9 cellular contexts compared by ENCODE assay signal in the genomic region with DNA sequence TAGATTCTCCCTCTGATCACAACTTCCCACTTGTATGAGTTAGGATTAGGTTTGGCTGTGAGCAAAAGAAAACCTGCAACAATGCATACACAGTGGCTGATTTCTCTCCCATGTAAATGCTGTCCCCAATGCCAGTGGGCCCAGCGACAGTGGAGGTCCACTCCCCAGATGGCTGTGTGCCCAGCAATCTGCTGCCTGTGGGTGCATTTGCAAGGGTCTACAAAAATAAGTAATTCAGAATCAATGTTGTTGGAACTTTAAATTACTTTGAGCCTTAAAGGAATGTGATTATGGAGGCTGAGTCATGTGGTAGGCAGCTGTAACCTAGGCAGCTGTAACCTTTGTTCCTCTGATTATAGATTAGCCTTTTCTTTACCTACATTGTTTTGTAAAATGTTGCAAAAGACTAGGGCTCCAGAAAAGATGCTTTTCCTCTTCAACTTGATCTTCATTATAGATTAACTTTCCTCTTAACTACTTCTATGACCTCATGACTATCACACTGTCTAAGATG. TPM values are rescaled to one million over a fixed set of nuclear protein-coding genes. Genes with fewer than 3 reads are reported as not detected.
DNase-seq lines count a peak whose midpoint lies in the region; ATAC-seq and TF ChIP-seq lines count a peak whose summit lies in the region.
"Had no signal": no experiment of that assay in that cellular context is flagged by ENCODE, and none has a peak within 500 bp of the region (broad histone marks: within the 10 kb centered on the region; RNA-seq: fewer than 3 reads in every experiment).

No MANE protein-coding gene starts in this region.

- TF ChIP-seq CTCF in fibroblast of lung (conservative IDR thresholded peaks at IDR 0.05 in 1 of 2, IDR thresholded peaks at IDR 0.05 in 1 of 2; ENCODE audit: low read depth in 1 of 2, low read length in 2 of 2) (no peak), thyroid gland (IDR thresholded peaks at IDR 0.05) (no peak)

- no peak overlapping the region for H2AK5ac ChIP-seq in trophoblast cell (ENCODE audit: low read length)

- no peaks in the 10 kb centered on the region for H4K20me1 ChIP-seq in fibroblast of lung (ENCODE audit: control insufficient read depth, extremely low read depth, insufficient read depth, low read length)

- no peaks in the 10 kb centered on the region for H3K9me3 Mint-ChIP-seq in naive thymus-derived CD4-positive, alpha-beta T cell
- H3K9me3 Mint-ChIP-seq: memory B cell had no signal

- H3K9ac ChIP-seq in HUES64 (ENCODE audit: low read depth, low read length), result peak overlapping the region; percentile 54
- no peak overlapping the region for H3K9ac ChIP-seq in fibroblast of lung (ENCODE audit: insufficient read depth, low read length)
- H3K9ac ChIP-seq in trophoblast cell (ENCODE audit: low read length), result no peak overlapping the region

- no peak overlapping the region for H3K27ac Mint-ChIP-seq in naive thymus-derived CD4-positive, alpha-beta T cell
- H3K27ac Mint-ChIP-seq: activated CD8-positive, alpha-beta memory T cell treated with anti-CD3 and anti-CD28 coated beads, Interleukin-2, amount 10 ng/mL, durations not matched to agents 7 days and 5 days; memory B cell had no signal

- H3K23ac ChIP-seq in trophoblast cell (ENCODE audit: low read length), result no peak overlapping the region

- H3K36me3 ChIP-seq in HUES64 (ENCODE audit: insufficient read depth, low read length), result peaks cover 11% of the 10 kb centered on the region; the same call in 1 of the 2 replicates
- H3K36me3 ChIP-seq in fibroblast of lung (ENCODE audit: control insufficient read depth, insufficient read depth, low read length), result peaks cover 6% of the 10 kb centered on the region
- H3K36me3 ChIP-seq in trophoblast cell (ENCODE audit: control insufficient read depth in 1 of 2, insufficient read depth in 2 of 2, low read length in 2 of 2), result peaks cover 8 to 16% of the 10 kb centered on the region in 2 experiments
- peaks cover under 1 to 10% of the 10 kb centered on the region in 2 donors for H3K36me3 ChIP-seq in thyroid gland
- peaks cover 0 to 21% (median 5%) of the 10 kb centered on the region in 3 experiments for H3K36me3 ChIP-seq in naive thymus-derived CD4-positive, alpha-beta T cell (ENCODE audit: control insufficient read depth in 2 of 3, insufficient read depth in 3 of 3, low read length in 3 of 3)

- H4K8ac ChIP-seq in trophoblast cell (ENCODE audit: low read depth, low read length), result no peak overlapping the region

- no peak for TF ChIP-seq POLR2A in thyroid gland (IDR thresholded peaks at IDR 0.05)

- peaks cover 9% of the 10 kb centered on the region for H3K4me1 ChIP-seq in HUES64 (ENCODE audit: insufficient read depth, low read length)
- peaks cover 9% of the 10 kb centered on the region for H3K4me1 ChIP-seq in fibroblast of lung (ENCODE audit: control insufficient read depth, extremely low read depth, insufficient read depth, low read length)
- peaks cover 2 to 10% of the 10 kb centered on the region in 2 experiments for H3K4me1 ChIP-seq in trophoblast cell (ENCODE audit: control insufficient read depth in 1 of 2, insufficient read depth in 2 of 2, low read length in 2 of 2)
- H3K4me1 ChIP-seq in thyroid gland, result no peaks in the 10 kb centered on the region
- H3K4me1 ChIP-seq in naive thymus-derived CD4-positive, alpha-beta T cell (ENCODE audit: control insufficient read depth in 2 of 2, insufficient read depth in 2 of 2, low read length in 2 of 2), result no peaks in the 10 kb centered on the region

- ATAC-seq in naive thymus-derived CD4-positive, alpha-beta T cell, result no peak
- ATAC-seq: activated CD8-positive, alpha-beta memory T cell treated with anti-CD3 and anti-CD28 coated beads, Interleukin-2, amount 10 ng/mL, durations not matched to agents 7 days and 5 days had no signal

- H2AFZ ChIP-seq in fibroblast of lung (ENCODE audit: low read length) (no peak overlapping the region), trophoblast cell (ENCODE audit: insufficient read depth, low read length, poor library complexity) (no peak overlapping the region)

- H4K91ac ChIP-seq in trophoblast cell (ENCODE audit: low read depth, low read length), result no peak overlapping the region

- 25% methylated on average over 1 of the region's 1 CpG for WGBS in HUES64
- no CpG with 5 or more reads among the region's 1 CpG for WGBS in trophoblast cell (ENCODE audit: extremely low coverage, insufficient coverage, insufficient read length)
- 83 to 94% methylated on average over 1 of the region's 1 CpG for WGBS in thyroid gland, 2 donors

- no peak overlapping the region for H3K18ac ChIP-seq in trophoblast cell (ENCODE audit: low read length)

- no peak overlapping the region for H4K12ac ChIP-seq in trophoblast cell (ENCODE audit: low read depth, low read length)

- CTCF ChIA-PET in naive thymus-derived CD4-positive, alpha-beta T cell (lab: Charles Lee), result no interaction called here

- peaks cover 0 to 41% (median 11%) of the 10 kb centered on the region in 7 donors for H3K4me1 Mint-ChIP-seq in naive thymus-derived CD4-positive, alpha-beta T cell

- H3K27ac ChIP-seq in HUES64 (ENCODE audit: low read depth, low read length) (peak overlapping the region; percentile 86), fibroblast of lung (ENCODE audit: insufficient read depth, low read length) (no peak overlapping the region), trophoblast cell (ENCODE audit: low read depth, low read length) (no peak overlapping the region), thyroid gland (no peak overlapping the region)
- no peak overlapping the region for H3K27ac ChIP-seq in naive thymus-derived CD4-positive, alpha-beta T cell (ENCODE audit: low read depth, low read length)

- no peak overlapping the region for H3K4ac ChIP-seq in trophoblast cell (ENCODE audit: low read depth, low read length)

- H3K36me3 Mint-ChIP-seq in naive thymus-derived CD4-positive, alpha-beta T cell, result peaks cover 8 to 23% (median 12%) of the 10 kb centered on the region in 5 donors

- no peaks in the 10 kb centered on the region for H3K27me3 ChIP-seq in HUES64 (ENCODE audit: insufficient read depth, low read length)
- no peaks in the 10 kb centered on the region for H3K27me3 ChIP-seq in fibroblast of lung (ENCODE audit: control insufficient read depth, insufficient read depth, low read length)
- no peaks in the 10 kb centered on the region for H3K27me3 ChIP-seq in trophoblast cell (ENCODE audit: insufficient read depth, low read length)
- no peaks in the 10 kb centered on the region for H3K27me3 ChIP-seq in thyroid gland
- no peaks in the 10 kb centered on the region for H3K27me3 ChIP-seq in naive thymus-derived CD4-positive, alpha-beta T cell (ENCODE audit: control insufficient read depth in 2 of 2, insufficient read depth in 2 of 2, low read length in 2 of 2)

- peak in 1 of 2 donors; percentile 20 for DNase-seq in fibroblast of lung (ENCODE audit: low read depth in 2 of 2)
- DNase-seq in trophoblast cell, result peak; percentile 47 to 84
- no peak for DNase-seq in thyroid gland
- no peak for DNase-seq in naive thymus-derived CD4-positive, alpha-beta T cell
- no peak for DNase-seq in activated CD4-positive, CD25-positive, alpha-beta regulatory T cell treated with anti-CD3 and anti-CD28 coated beads, Interleukin-2, amount 50 U/mL, for 72 hours
- DNase-seq: activated CD8-positive, alpha-beta memory T cell treated with anti-CD3 and anti-CD28 coated beads, Interleukin-2, amount 10 ng/mL, durations not matched to agents 7 days and 5 days; Karpas-422 had no signal

- H2BK120ac ChIP-seq in trophoblast cell (ENCODE audit: insufficient read depth, low read length, poor library complexity), result no peak overlapping the region

- H2BK12ac ChIP-seq in trophoblast cell (ENCODE audit: low read length), result no peak overlapping the region

- POLR2A ChIA-PET in naive thymus-derived CD4-positive, alpha-beta T cell (lab: Charles Lee), result no interaction called here

- H3K4me2 ChIP-seq in fibroblast of lung (ENCODE audit: extremely low read depth, insufficient read depth, low read length) (peak overlapping the region; percentile 57), trophoblast cell (ENCODE audit: low read length) (no peak overlapping the region)

- H3K4me3 Mint-ChIP-seq in naive thymus-derived CD4-positive, alpha-beta T cell, result no peak overlapping the region
- H3K4me3 Mint-ChIP-seq: activated CD8-positive, alpha-beta memory T cell treated with anti-CD3 and anti-CD28 coated beads, Interleukin-2, amount 10 ng/mL, durations not matched to agents 7 days and 5 days; memory B cell had no signal

- no peaks in the 10 kb centered on the region for H3K9me3 ChIP-seq in HUES64 (ENCODE audit: insufficient read depth, low read depth, low read length)
- H3K9me3 ChIP-seq in fibroblast of lung (ENCODE audit: control insufficient read depth, insufficient read depth, low read depth, low read length), result no peaks in the 10 kb centered on the region
- no peaks in the 10 kb centered on the region for H3K9me3 ChIP-seq in trophoblast cell (ENCODE audit: insufficient read depth, low read depth, low read length)
- no peaks in the 10 kb centered on the region for H3K9me3 ChIP-seq in thyroid gland
- H3K9me3 ChIP-seq in naive thymus-derived CD4-positive, alpha-beta T cell (ENCODE audit: control insufficient read depth in 2 of 3, low read length in 3 of 3), result no peaks in the 10 kb centered on the region

- no peak overlapping the region for H2BK5ac ChIP-seq in trophoblast cell (ENCODE audit: low read depth, low read length, poor library complexity)

- intact Hi-C loops in thyroid gland (cut with DNase I), result no loop called here
- intact Hi-C loops in naive thymus-derived CD4-positive, alpha-beta T cell (cut with micrococcal nuclease), result no loop called here

- peaks cover 7% of the 10 kb centered on the region for H3K79me1 ChIP-seq in trophoblast cell (ENCODE audit: low read length)

- no peak overlapping the region for H3K14ac ChIP-seq in trophoblast cell (ENCODE audit: low read length)

- H3K79me2 ChIP-seq in fibroblast of lung (ENCODE audit: control insufficient read depth, insufficient read depth, low read length) (no peaks in the 10 kb centered on the region), trophoblast cell (ENCODE audit: control insufficient read depth, insufficient read depth, low read length, poor library complexity) (no peaks in the 10 kb centered on the region)

- no peak overlapping the region for H3K4me3 ChIP-seq in HUES64 (ENCODE audit: low read length)
- no peak overlapping the region for H3K4me3 ChIP-seq in fibroblast of lung (replicated peaks in 1 of 4; ENCODE audit: control extremely low read depth in 1 of 4, insufficient read depth in 1 of 4, low read depth in 3 of 4, low read length in 4 of 4)
- H3K4me3 ChIP-seq in trophoblast cell (ENCODE audit: low read depth, low read length), result no peak overlapping the region
- no peak overlapping the region for H3K4me3 ChIP-seq in thyroid gland (replicated peaks in 1 of 3)
- no peak overlapping the region for H3K4me3 ChIP-seq in naive thymus-derived CD4-positive, alpha-beta T cell (ENCODE audit: low read length)

- no peaks in the 10 kb centered on the region for H3K27me3 Mint-ChIP-seq in naive thymus-derived CD4-positive, alpha-beta T cell
- H3K27me3 Mint-ChIP-seq: activated CD8-positive, alpha-beta memory T cell treated with anti-CD3 and anti-CD28 coated beads, Interleukin-2, amount 10 ng/mL, durations not matched to agents 7 days and 5 days; memory B cell had no signal

RNA-seq across cellular contexts. Expression of a gene that starts 14.2 kb away (rescaled TPM):
- polyA plus RNA-seq in HUES64 (2013, experiment 1 of 2), result 7.1 TPM
- polyA plus RNA-seq in HUES64 (2013, experiment 2 of 2), result 11.2 TPM
- total RNA-seq in fibroblast of lung (1.0 and 6.6 TPM in 2 replicates), thyroid gland (10 to 100 TPM in 1 of 4 donors, 1 to 10 TPM in 3; 2.0 to 11.7 (median 7.8) TPM)
- polyA plus RNA-seq in fibroblast of lung, result 1.8 and 3.4 TPM in 2 replicates
- 3.6 and 9.8 TPM in 2 replicates for polyA plus RNA-seq in fibroblast of lung (2012)
- polyA minus RNA-seq in fibroblast of lung (ENCODE audit: low replicate concordance), result 1.2 and 1.5 TPM in 2 replicates
- polyA plus RNA-seq in trophoblast cell (2013), result 8.7 and 9.4 TPM in 2 replicates
- 10 to 100 TPM in 4 of 5 experiments, 1 to 10 TPM in 1; 8.8 to 39.8 (median 18.3) TPM for total RNA-seq in naive thymus-derived CD4-positive, alpha-beta T cell
- under 1 TPM; 0.63 to 0.75 TPM for polyA plus RNA-seq in naive thymus-derived CD4-positive, alpha-beta T cell

RNA-seq across cellular contexts. Expression of a gene that starts 22.3 kb away (rescaled TPM):
- 255 TPM for polyA plus RNA-seq in HUES64 (2013, experiment 1 of 2)
- 239 TPM for polyA plus RNA-seq in HUES64 (2013, experiment 2 of 2)
- total RNA-seq in fibroblast of lung, result 56.8 and 64.2 TPM in 2 replicates
- 145 and 226 TPM in 2 replicates for polyA plus RNA-seq in fibroblast of lung
- polyA plus RNA-seq in fibroblast of lung (2012), result 134 and 217 TPM in 2 replicates
- 137 and 147 TPM in 2 replicates for polyA minus RNA-seq in fibroblast of lung (ENCODE audit: low replicate concordance)
- 213 and 221 TPM in 2 replicates for polyA plus RNA-seq in trophoblast cell (2013)
- total RNA-seq in thyroid gland, result 10 to 100 TPM; 52.8 to 83.2 (median 57.9) TPM
- 100 to 1,000 TPM in 1 of 5 experiments, 10 to 100 TPM in 4; 49.0 to 172 (median 57.2) TPM for total RNA-seq in naive thymus-derived CD4-positive, alpha-beta T cell
- 100 to 1,000 TPM; 155 to 177 TPM for polyA plus RNA-seq in naive thymus-derived CD4-positive, alpha-beta T cell

RNA-seq across cellular contexts. Expression of a gene that starts 22.4 kb away (rescaled TPM):
- polyA plus RNA-seq in HUES64 (2013, experiment 1 of 2), result 8.9 TPM
- polyA plus RNA-seq in HUES64 (2013, experiment 2 of 2), result 9.2 TPM
- total RNA-seq in fibroblast of lung, result 22.1 and 25.9 TPM in 2 replicates
- polyA plus RNA-seq in fibroblast of lung, result 27.9 and 34.2 TPM in 2 replicates
- polyA plus RNA-seq in fibroblast of lung (2012), result 30.7 and 30.9 TPM in 2 replicates
- 4.0 and 13.4 TPM in 2 replicates for polyA minus RNA-seq in fibroblast of lung (ENCODE audit: low replicate concordance)
- 30.0 and 32.2 TPM in 2 replicates for polyA plus RNA-seq in trophoblast cell (2013)
- total RNA-seq in thyroid gland, result 10 to 100 TPM; 18.7 to 53.3 (median 26.3) TPM
- total RNA-seq in naive thymus-derived CD4-positive, alpha-beta T cell, result 10 to 100 TPM; 18.0 to 47.5 (median 24.3) TPM
- polyA plus RNA-seq in naive thymus-derived CD4-positive, alpha-beta T cell, result 10 to 100 TPM; 14.9 to 17.1 TPM

RNA-seq across cellular contexts. Expression of a gene that starts 25.5 kb away (rescaled TPM):
- 124 TPM for polyA plus RNA-seq in HUES64 (2013, experiment 1 of 2)
- polyA plus RNA-seq in HUES64 (2013, experiment 2 of 2), result 117 TPM
- total RNA-seq in fibroblast of lung (294 and 396 TPM in 2 replicates), thyroid gland (100 to 1,000 TPM; 309 to 465 (median 383) TPM)
- 145 and 221 TPM in 2 replicates for polyA plus RNA-seq in fibroblast of lung
- 183 and 234 TPM in 2 replicates for polyA plus RNA-seq in fibroblast of lung (2012)
- polyA minus RNA-seq in fibroblast of lung (ENCODE audit: low replicate concordance), result 331 and 337 TPM in 2 replicates
- 339 and 340 TPM in 2 replicates for polyA plus RNA-seq in trophoblast cell (2013)
- 100 to 1,000 TPM in 2 of 5 experiments, 10 to 100 TPM in 3; 71.8 to 144 (median 99.7) TPM for total RNA-seq in naive thymus-derived CD4-positive, alpha-beta T cell
- polyA plus RNA-seq in naive thymus-derived CD4-positive, alpha-beta T cell, result 100 to 1,000 TPM; 194 to 202 TPM

RNA-seq across cellular contexts. Expression of a gene that starts 31.8 kb away (rescaled TPM):
- polyA plus RNA-seq in HUES64 (2013, experiment 1 of 2), result 10.9 TPM
- polyA plus RNA-seq in HUES64 (2013, experiment 2 of 2), result 13.5 TPM
- 2.6 and 4.1 TPM in 2 replicates for total RNA-seq in fibroblast of lung
- polyA plus RNA-seq in fibroblast of lung, result 2.5 and 3.1 TPM in 2 replicates
- 3.1 and 4.2 TPM in 2 replicates for polyA plus RNA-seq in fibroblast of lung (2012)
- 1.8 and 4.3 TPM in 2 replicates for polyA minus RNA-seq in fibroblast of lung (ENCODE audit: low replicate concordance)
- 9.9 and 10.1 TPM in 2 replicates for polyA plus RNA-seq in trophoblast cell (2013)
- total RNA-seq in thyroid gland, result 10 to 100 TPM; 22.9 to 42.7 (median 26.7) TPM
- 100 to 1,000 TPM in 3 of 5 experiments, 10 to 100 TPM in 2; 68.4 to 196 (median 112) TPM for total RNA-seq in naive thymus-derived CD4-positive, alpha-beta T cell
- polyA plus RNA-seq in naive thymus-derived CD4-positive, alpha-beta T cell, result 100 to 1,000 TPM in 1 of 2 donors, 10 to 100 TPM in 1; 32.9 to 100 TPM

Comparison
In these comparisons a context has a peak if more than half of its experiments do, and no peak if none do; other contexts are left out.
1. DNase-seq: peak in trophoblast cell (2 of 2); none in thyroid gland (0 of 2), naive thymus-derived CD4-positive, alpha-beta T cell (0 of 9) and activated CD4-positive, CD25-positive, alpha-beta regulatory T cell treated with anti-CD3 and anti-CD28 coated beads, Interleukin-2, amount 50 U/mL, for 72 hours (single experiment).